1 cellular context compared by ENCODE assay signal in genomic region chr3:58062469-58062868, GRCh38.
TF ChIP-seq lines count a peak whose summit lies in the region.

No MANE protein-coding gene starts in this region.

TF ChIP-seq in H1, 55 proteins besides CTCF, POLR2A, EP300 and RAD21 (continued from another document):
- TF ChIP-seq ATF2 (IDR thresholded peaks at IDR 0.05; ENCODE audit: low read length) (no peak), RFX5 (IDR thresholded peaks at IDR 0.05; ENCODE audit: borderline replicate concordance, low read depth, low read length) (no peak), CHD2 (IDR thresholded peaks at IDR 0.05; ENCODE audit: low read length) (no peak), RBBP5 (IDR thresholded peaks at IDR 0.05; ENCODE audit: borderline replicate concordance, low read depth, low read length) (no peak), POLR2AphosphoS5 (IDR thresholded peaks at IDR 0.05; ENCODE audit: low read depth, low read length) (no peak), BRCA1 (IDR thresholded peaks at IDR 0.05; ENCODE audit: low read depth, low read length) (no peak), HDAC2 (IDR thresholded peaks at IDR 0.05; ENCODE audit: borderline replicate concordance in 1 of 2, low read depth in 2 of 2, low read length in 2 of 2) (no peak), ZNF274 (IDR thresholded peaks at IDR 0.05; ENCODE audit: borderline replicate concordance, extremely low read depth, low read length) (no peak), GTF2F1 (IDR thresholded peaks at IDR 0.05; ENCODE audit: borderline replicate concordance, low read depth, low read length) (no peak), CBX8 (IDR thresholded peaks at IDR 0.05; ENCODE audit: borderline replicate concordance, low read depth, low read length) (no peak), EZH2 (IDR thresholded peaks at IDR 0.05; ENCODE audit: low read depth, low read length, severe bottlenecking) (no peak), SRF (IDR thresholded peaks at IDR 0.05; ENCODE audit: low read depth, low read length) (no peak), TEAD4 (IDR thresholded peaks at IDR 0.05; ENCODE audit: low read depth, low read length) (no peak)
